Comparison of ENCODE assay signal across 8 cellular contexts in the genomic region with DNA sequence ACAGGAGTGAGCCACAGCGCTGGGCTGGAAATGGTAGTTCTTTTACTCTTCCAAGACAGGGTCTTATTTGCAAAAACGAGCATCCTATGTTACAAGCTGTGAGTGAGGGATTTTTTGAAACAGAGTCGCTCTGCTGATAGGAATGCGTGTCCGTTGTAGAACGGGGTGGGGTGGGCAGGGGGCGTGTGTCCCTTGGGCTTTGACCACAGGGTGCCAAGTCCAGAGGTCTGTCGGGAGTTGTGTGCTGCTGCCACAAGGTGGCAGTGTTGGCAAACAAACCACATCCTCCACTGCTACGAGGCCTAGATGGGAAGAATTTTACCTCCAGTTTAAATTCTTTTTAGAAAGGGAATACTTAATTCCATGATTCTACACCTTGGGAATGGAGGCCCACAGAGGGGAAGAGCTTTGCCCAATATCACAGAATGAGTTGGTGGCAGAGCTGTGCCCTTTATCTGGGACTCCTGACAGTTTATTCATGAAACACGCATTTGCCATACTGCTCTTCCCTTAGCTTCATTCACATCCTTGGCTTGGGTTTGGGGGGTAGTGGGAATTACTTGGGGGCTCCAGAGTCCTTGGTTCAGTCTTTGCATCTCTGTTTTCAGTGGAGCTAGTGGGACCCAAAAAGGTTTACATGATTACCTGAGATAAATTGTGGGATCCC. TPM values are rescaled to one million over a fixed set of nuclear protein-coding genes. Genes with fewer than 3 reads are reported as not detected.
DNase-seq lines count a peak whose midpoint lies in the region; ATAC-seq and TF ChIP-seq lines count a peak whose summit lies in the region.

No MANE protein-coding gene starts in this region.

- TF ChIP-seq CTCF in AG09309 (IDR thresholded peaks at IDR 0.05; ENCODE audit: control insufficient read depth, insufficient read depth, low read depth, low read length, missing control alignments): peak; percentile 87
- peak; percentile 89 to 92 for TF ChIP-seq CTCF in GM23338 (conservative IDR thresholded peaks at IDR 0.05; ENCODE audit: low read depth in 2 of 2)
- TF ChIP-seq CTCF in right lobe of liver (IDR thresholded peaks at IDR 0.05): peak; percentile 90 to 94 (median 90)

- no peaks in the 10 kb centered on the region for H4K20me1 ChIP-seq in GM23338 (replicated peaks; ENCODE audit: insufficient read depth)

- no peaks in the 10 kb centered on the region for H3K9me2 ChIP-seq in GM23338 (ENCODE audit: insufficient read depth)

- H3K4me1 ChIP-seq in GM23338 (ENCODE audit: insufficient read depth) (peaks cover 35% of the 10 kb centered on the region), right lobe of liver (no peaks in the 10 kb centered on the region)

- no peaks in the 10 kb centered on the region for H3K79me2 ChIP-seq in GM23338 (replicated peaks; ENCODE audit: insufficient read depth)

- intact Hi-C loops in right lobe of liver (cut with DNase I): loop anchor here in 1 of 2 donors (10.0 kb wide), 1 partner anchor 178 kb away; a partner anchor contains a TSS

- peaks cover 37% of the 10 kb centered on the region for H3K4me1 Mint-ChIP-seq in GM23338

- H3K27ac ChIP-seq in GM23338 (ENCODE audit: low read depth) (no peak overlapping the region), right lobe of liver (no peak overlapping the region)

- H3K36me3 ChIP-seq in GM23338 (ENCODE audit: insufficient read depth) (no peaks in the 10 kb centered on the region), right lobe of liver (no peaks in the 10 kb centered on the region)

- ATAC-seq in GM23338 (peak; percentile 89), right lobe of liver (peak; percentile 79 to 87 (median 86)), GM19452 (IDR thresholded peaks at IDR 0.05; ENCODE audit: unreplicated experiment) (no peak)

- H3K4me3 Mint-ChIP-seq in GM23338: peak overlapping the region; percentile 62

- H3K27ac Mint-ChIP-seq in GM23338: peak overlapping the region; percentile 72; the same call in 1 of the 2 replicates

- no peaks in the 10 kb centered on the region for H3K36me3 Mint-ChIP-seq in GM23338 (ENCODE audit: low read depth)

- peak overlapping the region; percentile 70; the same call in 1 of the 2 replicates for H2AFZ ChIP-seq in GM23338

- peaks cover 16% of the 10 kb centered on the region for H3K27me3 Mint-ChIP-seq in GM23338 (ENCODE audit: insufficient read depth, low read depth, poor library complexity)

- WGBS in right lobe of liver (ENCODE audit: insufficient coverage, low coverage, low lambda C conversion rate, missing lambda C conversion rate): 7% methylated on average over 5 of the region's 10 CpGs

- H3K27me3 ChIP-seq in GM23338 (ENCODE audit: insufficient read depth) (no peaks in the 10 kb centered on the region), right lobe of liver (no peaks in the 10 kb centered on the region)

- peak overlapping the region; percentile 74 for H3K4me2 ChIP-seq in GM23338

- H3K9me3 Mint-ChIP-seq in GM23338: no peaks in the 10 kb centered on the region

- H3K4me3 ChIP-seq in AG09309 (ENCODE audit: control insufficient read depth, low read depth, low read length) (no peak overlapping the region), GM23338 (peak overlapping the region; percentile 35; the same call in 1 of the 2 replicates), right lobe of liver (no peak overlapping the region)

- TF ChIP-seq POLR2A in right lobe of liver (IDR thresholded peaks at IDR 0.05): no peak

- H3K9me3 ChIP-seq in right lobe of liver: no peaks in the 10 kb centered on the region

- H3F3A ChIP-seq in GM23338 (replicated peaks; ENCODE audit: low read depth): 0 out of 2 replicates have a peak, but pooled peaks cover 4% of the 10 kb centered on the region

- DNase-seq in AG09309 (ENCODE audit: low read depth) (no peak), GM23338 (ENCODE audit: low spot score) (peak; percentile 93), NCI-H460 (ENCODE audit: extremely low read depth, low read depth) (peak; percentile 78), dedifferentiated amniotic fluid mesenchymal stem cell (ENCODE audit: extremely low spot score) (peak; percentile 68), right lobe of liver (peak; percentile 63 to 73 (median 72))
- DNase-seq in activated CD4-positive, alpha-beta T cell treated with anti-CD3 and anti-CD28 coated beads for 48 hours: peak; percentile 73
- peak; percentile 17 for DNase-seq in stimulated activated CD8-positive, alpha-beta memory T cell treated with anti-CD3 and anti-CD28 coated beads, Interleukin-12 subunit alpha, Interleukin-12 subunit beta, amount 100 ng/mL, for 24 hours (ENCODE audit: extremely low read depth)

TF ChIP-seq in GM23338, 12 proteins besides CTCF, POLR2A, EP300 and RAD21 (continues in another document):
- TF ChIP-seq POLR2AphosphoS5 (IDR thresholded peaks at IDR 0.05; ENCODE audit: low read depth): no peak
- TF ChIP-seq, protein P1, sequence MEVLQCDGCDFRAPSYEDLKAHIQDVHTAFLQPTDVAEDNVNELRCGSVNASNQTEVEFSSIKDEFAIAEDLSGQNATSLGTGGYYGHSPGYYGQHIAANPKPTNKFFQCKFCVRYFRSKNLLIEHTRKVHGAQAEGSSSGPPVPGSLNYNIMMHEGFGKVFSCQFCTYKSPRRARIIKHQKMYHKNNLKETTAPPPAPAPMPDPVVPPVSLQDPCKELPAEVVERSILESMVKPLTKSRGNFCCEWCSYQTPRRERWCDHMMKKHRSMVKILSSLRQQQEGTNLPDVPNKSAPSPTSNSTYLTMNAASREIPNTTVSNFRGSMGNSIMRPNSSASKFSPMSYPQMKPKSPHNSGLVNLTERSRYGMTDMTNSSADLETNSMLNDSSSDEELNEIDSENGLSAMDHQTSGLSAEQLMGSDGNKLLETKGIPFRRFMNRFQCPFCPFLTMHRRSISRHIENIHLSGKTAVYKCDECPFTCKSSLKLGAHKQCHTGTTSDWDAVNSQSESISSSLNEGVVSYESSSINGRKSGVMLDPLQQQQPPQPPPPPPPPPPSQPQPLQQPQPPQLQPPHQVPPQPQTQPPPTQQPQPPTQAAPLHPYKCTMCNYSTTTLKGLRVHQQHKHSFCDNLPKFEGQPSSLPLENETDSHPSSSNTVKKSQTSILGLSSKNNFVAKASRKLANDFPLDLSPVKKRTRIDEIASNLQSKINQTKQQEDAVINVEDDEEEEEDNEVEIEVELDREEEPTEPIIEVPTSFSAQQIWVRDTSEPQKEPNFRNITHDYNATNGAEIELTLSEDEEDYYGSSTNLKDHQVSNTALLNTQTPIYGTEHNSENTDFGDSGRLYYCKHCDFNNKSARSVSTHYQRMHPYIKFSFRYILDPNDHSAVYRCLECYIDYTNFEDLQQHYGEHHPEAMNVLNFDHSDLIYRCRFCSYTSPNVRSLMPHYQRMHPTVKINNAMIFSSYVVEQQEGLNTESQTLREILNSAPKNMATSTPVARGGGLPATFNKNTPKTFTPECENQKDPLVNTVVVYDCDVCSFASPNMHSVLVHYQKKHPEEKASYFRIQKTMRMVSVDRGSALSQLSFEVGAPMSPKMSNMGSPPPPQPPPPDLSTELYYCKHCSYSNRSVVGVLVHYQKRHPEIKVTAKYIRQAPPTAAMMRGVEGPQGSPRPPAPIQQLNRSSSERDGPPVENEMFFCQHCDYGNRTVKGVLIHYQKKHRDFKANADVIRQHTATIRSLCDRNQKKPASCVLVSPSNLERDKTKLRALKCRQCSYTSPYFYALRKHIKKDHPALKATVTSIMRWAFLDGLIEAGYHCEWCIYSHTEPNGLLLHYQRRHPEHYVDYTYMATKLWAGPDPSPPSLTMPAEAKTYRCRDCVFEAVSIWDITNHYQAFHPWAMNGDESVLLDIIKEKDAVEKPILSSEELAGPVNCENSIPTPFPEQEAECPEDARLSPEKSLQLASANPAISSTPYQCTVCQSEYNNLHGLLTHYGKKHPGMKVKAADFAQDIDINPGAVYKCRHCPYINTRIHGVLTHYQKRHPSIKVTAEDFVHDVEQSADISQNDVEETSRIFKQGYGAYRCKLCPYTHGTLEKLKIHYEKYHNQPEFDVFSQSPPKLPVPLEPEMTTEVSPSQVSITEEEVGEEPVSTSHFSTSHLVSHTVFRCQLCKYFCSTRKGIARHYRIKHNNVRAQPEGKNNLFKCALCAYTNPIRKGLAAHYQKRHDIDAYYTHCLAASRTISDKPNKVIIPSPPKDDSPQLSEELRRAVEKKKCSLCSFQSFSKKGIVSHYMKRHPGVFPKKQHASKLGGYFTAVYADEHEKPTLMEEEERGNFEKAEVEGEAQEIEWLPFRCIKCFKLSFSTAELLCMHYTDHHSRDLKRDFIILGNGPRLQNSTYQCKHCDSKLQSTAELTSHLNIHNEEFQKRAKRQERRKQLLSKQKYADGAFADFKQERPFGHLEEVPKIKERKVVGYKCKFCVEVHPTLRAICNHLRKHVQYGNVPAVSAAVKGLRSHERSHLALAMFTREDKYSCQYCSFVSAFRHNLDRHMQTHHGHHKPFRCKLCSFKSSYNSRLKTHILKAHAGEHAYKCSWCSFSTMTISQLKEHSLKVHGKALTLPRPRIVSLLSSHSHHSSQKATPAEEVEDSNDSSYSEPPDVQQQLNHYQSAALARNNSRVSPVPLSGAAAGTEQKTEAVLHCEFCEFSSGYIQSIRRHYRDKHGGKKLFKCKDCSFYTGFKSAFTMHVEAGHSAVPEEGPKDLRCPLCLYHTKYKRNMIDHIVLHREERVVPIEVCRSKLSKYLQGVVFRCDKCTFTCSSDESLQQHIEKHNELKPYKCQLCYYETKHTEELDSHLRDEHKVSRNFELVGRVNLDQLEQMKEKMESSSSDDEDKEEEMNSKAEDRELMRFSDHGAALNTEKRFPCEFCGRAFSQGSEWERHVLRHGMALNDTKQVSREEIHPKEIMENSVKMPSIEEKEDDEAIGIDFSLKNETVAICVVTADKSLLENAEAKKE (CRISPR knock-in tag; IDR thresholded peaks at IDR 0.05): no peak
- no peak for TF ChIP-seq ZNF114 (CRISPR knock-in tag; IDR thresholded peaks at IDR 0.05)
- TF ChIP-seq STAT1 (IDR thresholded peaks at IDR 0.05; ENCODE audit: unreplicated experiment): no peak
- TF ChIP-seq EZH2phosphoT487 (IDR thresholded peaks at IDR 0.05; ENCODE audit: unreplicated experiment): no peak
- TF ChIP-seq EZH2 (IDR thresholded peaks at IDR 0.05; ENCODE audit: low read depth, unreplicated experiment): no peak
- TF ChIP-seq, protein P2, sequence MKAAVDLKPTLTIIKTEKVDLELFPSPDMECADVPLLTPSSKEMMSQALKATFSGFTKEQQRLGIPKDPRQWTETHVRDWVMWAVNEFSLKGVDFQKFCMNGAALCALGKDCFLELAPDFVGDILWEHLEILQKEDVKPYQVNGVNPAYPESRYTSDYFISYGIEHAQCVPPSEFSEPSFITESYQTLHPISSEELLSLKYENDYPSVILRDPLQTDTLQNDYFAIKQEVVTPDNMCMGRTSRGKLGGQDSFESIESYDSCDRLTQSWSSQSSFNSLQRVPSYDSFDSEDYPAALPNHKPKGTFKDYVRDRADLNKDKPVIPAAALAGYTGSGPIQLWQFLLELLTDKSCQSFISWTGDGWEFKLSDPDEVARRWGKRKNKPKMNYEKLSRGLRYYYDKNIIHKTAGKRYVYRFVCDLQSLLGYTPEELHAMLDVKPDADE (IDR thresholded peaks at IDR 0.05): no peak

RNA-seq across cellular contexts. Expression of a gene that starts 30.6 kb away (rescaled TPM):
- 126 and 149 TPM in 2 replicates for total RNA-seq in GM23338 (2014; rRNA removed; shearing (Covaris generic))
- 93.1 and 97.2 TPM in 2 replicates for polyA plus RNA-seq in GM23338 (2016; fragmentation: Nextera tagmentation; extraction: Ambion mirVana)
- total RNA-seq in NCI-H460 (2014; rRNA removed; shearing (Covaris generic)): 210 and 229 TPM in 2 replicates
- polyA plus RNA-seq in NCI-H460 (2014; cell fraction: nucleus; rRNA removed): 148 and 178 TPM in 2 replicates
- total RNA-seq in right lobe of liver: 1 to 10 TPM in 1 of 6 experiments, under 1 TPM in 4, not detected in 1; 0.42 to 1.4 (median 0.80) TPM

Comparison
In these comparisons a context has a peak if more than half of its experiments do, and no peak if none do; other contexts are left out.
1. RNA of a gene that starts 30.6 kb away (total RNA-seq): 210 to 229 TPM in NCI-H460 and 126 to 149 TPM in GM23338; 0.42 to 1.4 TPM in right lobe of liver; every median in the first group is over 10 times any median in the second.
2. Peak in every context shown above with its lines, with median percentiles within 50 percentile points of each other: CTCF ChIP-seq.